ENCODE assay signal across 23 cellular contexts in the genomic region with DNA sequence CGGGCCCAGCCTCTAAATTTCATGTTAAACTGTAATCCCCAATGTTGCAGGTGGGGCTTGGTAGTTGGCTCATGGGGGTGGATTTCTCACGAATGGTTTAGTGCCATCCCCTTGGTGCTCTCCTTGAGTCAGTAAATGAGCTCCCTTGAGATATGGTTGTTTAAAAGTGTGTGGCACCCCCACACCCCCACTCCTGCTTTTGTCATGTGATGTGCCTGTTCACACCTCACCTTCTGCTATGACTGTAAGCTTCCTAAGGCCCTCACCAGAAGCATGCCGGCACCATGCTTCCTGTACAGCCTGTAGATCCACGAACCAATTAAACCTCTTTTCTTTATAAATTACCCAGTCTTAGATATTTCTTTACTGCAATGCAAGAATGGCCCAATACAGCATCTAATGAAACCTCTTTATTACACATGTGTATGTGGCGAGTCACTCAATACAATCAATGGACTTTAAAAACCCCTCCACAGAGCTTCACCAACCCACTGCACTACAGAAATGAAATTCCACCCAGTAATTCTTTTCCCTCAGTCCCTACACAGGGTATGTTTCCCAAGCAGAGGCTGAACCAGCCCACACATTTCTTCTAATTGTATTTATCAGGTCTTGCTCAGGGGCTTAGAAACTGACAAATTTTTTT. TPM values are rescaled to one million over a fixed set of nuclear protein-coding genes. Genes with fewer than 3 reads are reported as not detected.
DNase-seq lines count a peak whose midpoint lies in the region; ATAC-seq, FAIRE-seq and TF ChIP-seq lines count a peak whose summit lies in the region.
"Had no signal": no experiment of that assay in that cellular context is flagged by ENCODE, and none has a peak within 500 bp of the region (broad histone marks: within the 10 kb centered on the region; RNA-seq: fewer than 3 reads in every experiment).

No MANE protein-coding gene starts in this region.

- no peak for TF ChIP-seq EP300 in GM12878 (IDR thresholded peaks at IDR 0.05; ENCODE audit: borderline replicate concordance in 1 of 2, control insufficient read depth in 1 of 2, low read depth in 2 of 2, low read length in 2 of 2)

- no peaks in the 10 kb centered on the region for H3K9me3 Mint-ChIP-seq in activated naive CD4-positive, alpha-beta T cell treated with anti-CD3 and anti-CD28 coated beads for 36 hours
- no peaks in the 10 kb centered on the region for H3K9me3 Mint-ChIP-seq in activated naive CD4-positive, alpha-beta T cell treated with anti-CD3 and anti-CD28 coated beads, Interleukin-2, amount 10 ng/mL, durations not matched to agents 7 days and 5 days
- H3K9me3 Mint-ChIP-seq in IgD-negative memory B cell: peaks cover 0 to 4% (median 0%) of the 10 kb centered on the region in 3 donors
- no peaks in the 10 kb centered on the region for H3K9me3 Mint-ChIP-seq in stimulated activated naive CD8-positive, alpha-beta T cell treated with anti-CD3 and anti-CD28 coated beads, Interleukin-15, Interleukin-2, amounts not matched to agents 100 ng/mL and 50 ng/mL, for 24 hours
- no peaks in the 10 kb centered on the region for H3K9me3 Mint-ChIP-seq in nephron progenitor cell
- H3K9me3 Mint-ChIP-seq: CD4-positive, alpha-beta memory T cell; naive thymus-derived CD8-positive, alpha-beta T cell had no signal

- TF ChIP-seq POLR2A in GM12878 (IDR thresholded peaks at IDR 0.05; ENCODE audit: low read depth, low read length): no peak

- H3K4me2 ChIP-seq in GM12878 (ENCODE audit: control insufficient read depth, insufficient read depth) (peak overlapping the region; percentile 35), Karpas-422 (ENCODE audit: low read depth, low read length, poor library complexity, severe bottlenecking) (no peak overlapping the region)

- WGBS in GM12878 (ENCODE audit: insufficient coverage, insufficient replicate concordance, low lambda C conversion rate, missing lambda C conversion rate): 10% methylated on average over 5 of the region's 5 CpGs

- intact Hi-C loops in activated naive CD4-positive, alpha-beta T cell treated with anti-CD3 and anti-CD28 coated beads for 36 hours (cut with micrococcal nuclease): no loop called here
- intact Hi-C loops in GM12878 (cut with micrococcal nuclease; ENCODE audit: unreplicated experiment): loop anchor here (2.0 kb wide), 1 partner anchor 47 kb away; the partner anchor contains the start of gene WDFY1

- in situ Hi-C loops in GM12878 (cut with MboI): no loop called here

- H3K4me1 Mint-ChIP-seq in activated naive CD4-positive, alpha-beta T cell treated with anti-CD3 and anti-CD28 coated beads for 36 hours (ENCODE audit: low read depth): peaks cover 11% of the 10 kb centered on the region
- H3K4me1 Mint-ChIP-seq in activated naive CD4-positive, alpha-beta T cell treated with anti-CD3 and anti-CD28 coated beads, Interleukin-2, amount 10 ng/mL, durations not matched to agents 7 days and 5 days: peaks cover 19% of the 10 kb centered on the region
- H3K4me1 Mint-ChIP-seq in IgD-negative memory B cell (peaks cover 43 to 56% (median 53%) of the 10 kb centered on the region in 3 donors), nephron progenitor cell (peaks cover 8% of the 10 kb centered on the region)
- H3K4me1 Mint-ChIP-seq in stimulated activated naive CD8-positive, alpha-beta T cell treated with anti-CD3 and anti-CD28 coated beads, Interleukin-15, Interleukin-2, amounts not matched to agents 100 ng/mL and 50 ng/mL, for 24 hours (ENCODE audit: low read depth): peaks cover 27% of the 10 kb centered on the region

- no peaks in the 10 kb centered on the region for H3K27me3 ChIP-seq in GM12878 (replicated peaks in 1 of 2; ENCODE audit: control insufficient read depth in 2 of 2, insufficient read depth in 2 of 2, low read length in 1 of 2)
- H3K27me3 ChIP-seq in Karpas-422 (ENCODE audit: low read length): no peaks in the 10 kb centered on the region
- H3K27me3 ChIP-seq: gastrocnemius medialis had no signal

- RAD21 ChIA-PET in GM12878 (lab: Charles Lee; ENCODE audit: unreplicated experiment): interaction anchor here (1.0 to 3.7 kb wide), 6 partner anchors 41 to 137 kb away, joined by 4 to 17 read pairs (median 4); no protein-coding TSS in a partner anchor

- H3K4me3 ChIP-seq in GM12878 (no peak overlapping the region), Karpas-422 (ENCODE audit: low read length) (no peak overlapping the region)
- H3K4me3 ChIP-seq: gastrocnemius medialis had no signal

- no peak overlapping the region for H3K4me3 Mint-ChIP-seq in activated naive CD4-positive, alpha-beta T cell treated with anti-CD3 and anti-CD28 coated beads for 36 hours
- no peak overlapping the region for H3K4me3 Mint-ChIP-seq in activated naive CD4-positive, alpha-beta T cell treated with anti-CD3 and anti-CD28 coated beads, Interleukin-2, amount 10 ng/mL, durations not matched to agents 7 days and 5 days
- peak overlapping the region in 3 of 4 donors; percentile 61 to 82 (median 74) for H3K4me3 Mint-ChIP-seq in IgD-negative memory B cell
- no peak overlapping the region for H3K4me3 Mint-ChIP-seq in stimulated activated naive CD8-positive, alpha-beta T cell treated with anti-CD3 and anti-CD28 coated beads, Interleukin-15, Interleukin-2, amounts not matched to agents 100 ng/mL and 50 ng/mL, for 24 hours
- no peak overlapping the region for H3K4me3 Mint-ChIP-seq in nephron progenitor cell

- no peak for FAIRE-seq in GM12878 (lab: Jason Lieb, UNC)
- FAIRE-seq: H1, kidney had no signal

- no peak overlapping the region for H3K27ac Mint-ChIP-seq in activated naive CD4-positive, alpha-beta T cell treated with anti-CD3 and anti-CD28 coated beads for 36 hours
- H3K27ac Mint-ChIP-seq in activated naive CD4-positive, alpha-beta T cell treated with anti-CD3 and anti-CD28 coated beads, Interleukin-2, amount 10 ng/mL, durations not matched to agents 7 days and 5 days: no peak overlapping the region
- peak overlapping the region; percentile 89 to 99 (median 96) for H3K27ac Mint-ChIP-seq in IgD-negative memory B cell
- peak overlapping the region; percentile 41 for H3K27ac Mint-ChIP-seq in stimulated activated naive CD8-positive, alpha-beta T cell treated with anti-CD3 and anti-CD28 coated beads, Interleukin-15, Interleukin-2, amounts not matched to agents 100 ng/mL and 50 ng/mL, for 24 hours
- H3K27ac Mint-ChIP-seq in nephron progenitor cell: no peak overlapping the region

- TF ChIP-seq RAD21 in GM12878 (IDR thresholded peaks at IDR 0.05; ENCODE audit: insufficient read depth, low read depth, low read length): no peak

- peak; percentile 16 for DNase-seq in activated naive CD4-positive, alpha-beta T cell treated with anti-CD3 and anti-CD28 coated beads for 36 hours
- DNase-seq in activated naive CD4-positive, alpha-beta T cell treated with anti-CD3 and anti-CD28 coated beads, Interleukin-2, amount 10 ng/mL, durations not matched to agents 7 days and 5 days: no peak
- no peak for DNase-seq in GM12878 (ENCODE audit: low read depth, low spot score)
- no peak for DNase-seq in Karpas-422
- no peak for DNase-seq in nephron progenitor cell
- DNase-seq: ACHN; amygdala; caudate nucleus; CD4-positive, alpha-beta memory T cell; DMS53; gastrocnemius medialis; kidney; mammary epithelial cell; naive thymus-derived CD8-positive, alpha-beta T cell; NCI-H1048; NCI-H2029 treated with DMSO at 0.1 percent for 48 hours; posterior cingulate gyrus; stimulated activated CD4-positive, alpha-beta T cell treated with anti-CD3 and anti-CD28 coated beads, Interleukin-2, amount 100 ng/mL, for 48 hours; substantia nigra had no signal

- SMC1A ChIA-PET in GM12878 (lab: Charles Lee; ENCODE audit: uncharacterized antibody, unreplicated experiment): interaction anchor here (0.7 to 3.0 kb wide), 8 partner anchors 36 to 63 kb away, joined by 3 to 19 read pairs (median 4); no protein-coding TSS in a partner anchor

- H3K9me2 ChIP-seq in Karpas-422 (replicated peaks; ENCODE audit: insufficient read depth, low read length): no peaks in the 10 kb centered on the region

- H3K27me3 Mint-ChIP-seq in activated naive CD4-positive, alpha-beta T cell treated with anti-CD3 and anti-CD28 coated beads for 36 hours (ENCODE audit: low read depth): no peaks in the 10 kb centered on the region
- H3K27me3 Mint-ChIP-seq in activated naive CD4-positive, alpha-beta T cell treated with anti-CD3 and anti-CD28 coated beads, Interleukin-2, amount 10 ng/mL, durations not matched to agents 7 days and 5 days: no peaks in the 10 kb centered on the region
- H3K27me3 Mint-ChIP-seq in IgD-negative memory B cell (no peaks in the 10 kb centered on the region), nephron progenitor cell (ENCODE audit: low read depth, poor library complexity) (no peaks in the 10 kb centered on the region)
- H3K27me3 Mint-ChIP-seq in stimulated activated naive CD8-positive, alpha-beta T cell treated with anti-CD3 and anti-CD28 coated beads, Interleukin-15, Interleukin-2, amounts not matched to agents 100 ng/mL and 50 ng/mL, for 24 hours: no peaks in the 10 kb centered on the region
- H3K27me3 Mint-ChIP-seq: CD4-positive, alpha-beta memory T cell; naive thymus-derived CD8-positive, alpha-beta T cell had no signal

- TF ChIP-seq CTCF in GM12878 (IDR thresholded peaks at IDR 0.05 in 2 of 3, conservative IDR thresholded peaks at IDR 0.05 in 1 of 3; ENCODE audit: control insufficient read depth in 2 of 3, extremely low read depth in 1 of 3, insufficient read depth in 1 of 3, low read depth in 3 of 3, low read length in 3 of 3): no peak
- no peak for TF ChIP-seq CTCF in nephron progenitor cell (IDR thresholded peaks at IDR 0.05)

- H3K36me3 ChIP-seq in GM12878 (ENCODE audit: control insufficient read depth in 2 of 2, insufficient read depth in 2 of 2, low read length in 1 of 2) (peaks cover 0 to 13% of the 10 kb centered on the region in 2 experiments; a peak in 2 of 4 replicates), Karpas-422 (ENCODE audit: insufficient read depth, low read length) (no peaks in the 10 kb centered on the region)

- no peaks in the 10 kb centered on the region; the same call in 1 of the 2 replicates for H3K79me2 ChIP-seq in GM12878 (ENCODE audit: control insufficient read depth, insufficient read depth, low read length)
- no peaks in the 10 kb centered on the region for H3K79me2 ChIP-seq in Karpas-422 (ENCODE audit: low read length)

- peak; percentile 4; the same call in 2 of the 3 replicates for ATAC-seq in GM12878
- no peak for ATAC-seq in HG02852 (IDR thresholded peaks at IDR 0.05; ENCODE audit: unreplicated experiment)
- ATAC-seq: gastrocnemius medialis; naive thymus-derived CD8-positive, alpha-beta T cell had no signal

- H4K20me1 ChIP-seq in GM12878 (ENCODE audit: control insufficient read depth, insufficient read depth) (no peaks in the 10 kb centered on the region; the same call in 1 of the 2 replicates), Karpas-422 (ENCODE audit: insufficient read depth, low read depth, low read length) (no peaks in the 10 kb centered on the region)

- no peak overlapping the region for H2AFZ ChIP-seq in GM12878 (ENCODE audit: control insufficient read depth, low read depth, low read length)
- H2AFZ ChIP-seq in Karpas-422 (ENCODE audit: low read length): no peak overlapping the region

- H3K9ac ChIP-seq in GM12878 (ENCODE audit: control insufficient read depth, insufficient read depth, low read length) (no peak overlapping the region), Karpas-422 (ENCODE audit: low read length) (no peak overlapping the region)

- POLR2A ChIA-PET in GM12878 (lab: Charles Lee): interaction anchor here (0.6 to 2.0 kb wide), 3 partner anchors 18 to 72 kb away, joined by 3 to 8 read pairs (median 5); no protein-coding TSS in a partner anchor

- peaks cover 1% of the 10 kb centered on the region; the same call in 2 of the 3 replicates for H3K9me3 ChIP-seq in GM12878 (replicated peaks; ENCODE audit: control insufficient read depth, insufficient read depth, low read length)
- no peaks in the 10 kb centered on the region for H3K9me3 ChIP-seq in Karpas-422 (ENCODE audit: low read length)
- H3K9me3 ChIP-seq: gastrocnemius medialis had no signal

- CTCF ChIA-PET in activated naive CD4-positive, alpha-beta T cell treated with anti-CD3 and anti-CD28 coated beads for 36 hours (lab: Charles Lee): no interaction called here
- CTCF ChIA-PET in activated naive CD4-positive, alpha-beta T cell treated with anti-CD3 and anti-CD28 coated beads, Interleukin-2, amount 10 ng/mL, durations not matched to agents 7 days and 5 days (lab: Charles Lee): interaction anchor here (0.8 kb wide), 1 partner anchor 45 kb away, joined by 3 read pairs; no protein-coding TSS in a partner anchor
- CTCF ChIA-PET in GM12878 (lab: Yijun Ruan, JAX): interaction anchor here (0.7 to 1.3 kb wide), 4 partner anchors 58 to 137 kb away, joined by 3 to 4 read pairs (median 4); no protein-coding TSS in a partner anchor

- no TSS peak for BruUV-seq in GM12878 (replicated peaks; lab: Mats Ljungman, UMichigan)

- H3K4me1 ChIP-seq in GM12878 (ENCODE audit: control insufficient read depth, insufficient read depth, low read length): peaks cover 45% of the 10 kb centered on the region
- H3K4me1 ChIP-seq in Karpas-422 (ENCODE audit: low read length): peaks cover 17% of the 10 kb centered on the region
- H3K4me1 ChIP-seq: gastrocnemius medialis had no signal

- H3K36me3 Mint-ChIP-seq in activated naive CD4-positive, alpha-beta T cell treated with anti-CD3 and anti-CD28 coated beads for 36 hours (ENCODE audit: low read depth): peaks cover 30% of the 10 kb centered on the region
- peaks cover 50% of the 10 kb centered on the region for H3K36me3 Mint-ChIP-seq in activated naive CD4-positive, alpha-beta T cell treated with anti-CD3 and anti-CD28 coated beads, Interleukin-2, amount 10 ng/mL, durations not matched to agents 7 days and 5 days
- H3K36me3 Mint-ChIP-seq in IgD-negative memory B cell: peaks cover under 1% of the 10 kb centered on the region
- peaks cover 52% of the 10 kb centered on the region for H3K36me3 Mint-ChIP-seq in stimulated activated naive CD8-positive, alpha-beta T cell treated with anti-CD3 and anti-CD28 coated beads, Interleukin-15, Interleukin-2, amounts not matched to agents 100 ng/mL and 50 ng/mL, for 24 hours (ENCODE audit: low read depth)
- peaks cover 38% of the 10 kb centered on the region for H3K36me3 Mint-ChIP-seq in nephron progenitor cell (ENCODE audit: low read depth)

- peak overlapping the region; percentile 82 for H3K27ac ChIP-seq in GM12878 (ENCODE audit: control insufficient read depth, insufficient read depth)
- no peak overlapping the region for H3K27ac ChIP-seq in Karpas-422 (ENCODE audit: low read length)
- H3K27ac ChIP-seq: gastrocnemius medialis had no signal

RNA-seq across cellular contexts. Expression of gene WDFY1, which starts 47.3 kb away (rescaled TPM):
- total RNA-seq in activated naive CD4-positive, alpha-beta T cell treated with anti-CD3 and anti-CD28 coated beads for 36 hours: 10 to 100 TPM; 39.4 to 39.9 TPM
- 36.1 TPM for polyA plus RNA-seq in IgD-negative memory B cell
- total RNA-seq in GM12878 (2013; cell fraction: nucleolus; rRNA removed): 74.7 and 94.2 TPM in 2 replicates
- 16.7 and 17.0 TPM in 2 replicates for total RNA-seq in GM12878 (2014; rRNA removed)
- total RNA-seq in GM12878 (2014; rRNA removed; fragmentation: Illumina TruSeq; extraction: Trizol): 13.2 and 14.3 TPM in 2 replicates
- 10.5 and 10.9 TPM in 2 replicates for total RNA-seq in GM12878 (2021)
- polyA plus RNA-seq in GM12878 (2011; ENCODE audit: low read depth): 23.3 TPM
- 28.1 and 36.3 TPM in 2 replicates for polyA plus RNA-seq in GM12878 (2011; rRNA removed)
- polyA plus RNA-seq in GM12878 (2011; cell fraction: cytosol; rRNA removed): 19.1 and 23.9 TPM in 2 replicates
- polyA plus RNA-seq in GM12878 (2011; cell fraction: nucleus; rRNA removed): 37.0 and 38.2 TPM in 2 replicates
- 31.3 and 31.7 TPM in 2 replicates for polyA plus RNA-seq in GM12878 (2012)
- 11.9 and 14.3 TPM in 2 replicates for polyA plus RNA-seq in GM12878 (2014; fragmentation: Illumina TruSeq; extraction: Trizol)
- 1 to 10 TPM; 2.9 to 4.6 TPM for polyA plus RNA-seq in GM12878 (2014; fragmentation: Nextera tagmentation; extraction: Ambion mirVana)
- 9.8 and 11.1 TPM in 2 replicates for polyA plus RNA-seq in GM12878 (2014; rRNA removed)
- 10 to 100 TPM; 20.3 to 22.0 TPM for polyA plus RNA-seq in GM12878 (2016; fragmentation: Nextera tagmentation; extraction: Ambion mirVana)
- 91.4 and 121 TPM in 2 replicates for polyA minus RNA-seq in GM12878 (2011; rRNA and poly(A)+ RNA removed)
- 10.2 and 11.4 TPM in 2 replicates for polyA minus RNA-seq in GM12878 (2011; cell fraction: cytosol; rRNA and poly(A)+ RNA removed)
- polyA minus RNA-seq in GM12878 (2011; cell fraction: nucleus; rRNA and poly(A)+ RNA removed): 36.8 and 53.6 TPM in 2 replicates
- total RNA-seq in Karpas-422 (2014; rRNA removed; shearing (Covaris generic); ENCODE audit: low replicate concordance): 21.9 and 34.7 TPM in 2 replicates

RNA-seq across cellular contexts. Expression of gene MRPL44, which starts 59.5 kb away (rescaled TPM):
- 10 to 100 TPM; 39.1 to 41.3 TPM for total RNA-seq in activated naive CD4-positive, alpha-beta T cell treated with anti-CD3 and anti-CD28 coated beads for 36 hours
- 39.8 TPM for polyA plus RNA-seq in IgD-negative memory B cell
- 10.5 and 11.2 TPM in 2 replicates for total RNA-seq in GM12878 (2013; cell fraction: nucleolus; rRNA removed)
- 39.5 and 43.2 TPM in 2 replicates for total RNA-seq in GM12878 (2014; rRNA removed)
- 39.8 and 44.3 TPM in 2 replicates for total RNA-seq in GM12878 (2014; rRNA removed; fragmentation: Illumina TruSeq; extraction: Trizol)
- total RNA-seq in GM12878 (2021): 28.9 and 30.6 TPM in 2 replicates
- polyA plus RNA-seq in GM12878 (2011; ENCODE audit: low read depth): 28.9 TPM
- 29.7 and 36.8 TPM in 2 replicates for polyA plus RNA-seq in GM12878 (2011; rRNA removed)
- polyA plus RNA-seq in GM12878 (2011; cell fraction: cytosol; rRNA removed): 25.2 and 28.7 TPM in 2 replicates
- polyA plus RNA-seq in GM12878 (2011; cell fraction: nucleus; rRNA removed): 8.0 and 12.3 TPM in 2 replicates
- 23.1 and 30.3 TPM in 2 replicates for polyA plus RNA-seq in GM12878 (2012)
- 38.7 and 40.9 TPM in 2 replicates for polyA plus RNA-seq in GM12878 (2014; fragmentation: Illumina TruSeq; extraction: Trizol)
- 10 to 100 TPM; 18.3 to 22.0 TPM for polyA plus RNA-seq in GM12878 (2014; fragmentation: Nextera tagmentation; extraction: Ambion mirVana)
- 34.6 and 36.2 TPM in 2 replicates for polyA plus RNA-seq in GM12878 (2014; rRNA removed)
- polyA plus RNA-seq in GM12878 (2016; fragmentation: Nextera tagmentation; extraction: Ambion mirVana): 10 to 100 TPM; 39.9 to 42.6 TPM
- polyA minus RNA-seq in GM12878 (2011; rRNA and poly(A)+ RNA removed): 6.9 and 9.1 TPM in 2 replicates
- 7.7 and 13.1 TPM in 2 replicates for polyA minus RNA-seq in GM12878 (2011; cell fraction: cytosol; rRNA and poly(A)+ RNA removed)
- polyA minus RNA-seq in GM12878 (2011; cell fraction: nucleus; rRNA and poly(A)+ RNA removed): 5.2 and 7.7 TPM in 2 replicates
- total RNA-seq in Karpas-422 (2014; rRNA removed; shearing (Covaris generic); ENCODE audit: low replicate concordance): 26.8 and 34.9 TPM in 2 replicates

Comparison
In these comparisons a context has a peak if more than half of its experiments do, and no peak if none do; other contexts are left out.
1. H3K27ac Mint-ChIP-seq: peak in IgD-negative memory B cell (3 of 3) and stimulated activated naive CD8-positive, alpha-beta T cell treated with anti-CD3 and anti-CD28 coated beads, Interleukin-15, Interleukin-2, amounts not matched to agents 100 ng/mL and 50 ng/mL, for 24 hours (single experiment); none in activated naive CD4-positive, alpha-beta T cell treated with anti-CD3 and anti-CD28 coated beads for 36 hours (single experiment), activated naive CD4-positive, alpha-beta T cell treated with anti-CD3 and anti-CD28 coated beads, Interleukin-2, amount 10 ng/mL, durations not matched to agents 7 days and 5 days (single experiment) and nephron progenitor cell (single experiment).
2. H3K4me3 Mint-ChIP-seq: peak in IgD-negative memory B cell (3 of 4); none in activated naive CD4-positive, alpha-beta T cell treated with anti-CD3 and anti-CD28 coated beads for 36 hours (single experiment), activated naive CD4-positive, alpha-beta T cell treated with anti-CD3 and anti-CD28 coated beads, Interleukin-2, amount 10 ng/mL, durations not matched to agents 7 days and 5 days (single experiment), stimulated activated naive CD8-positive, alpha-beta T cell treated with anti-CD3 and anti-CD28 coated beads, Interleukin-15, Interleukin-2, amounts not matched to agents 100 ng/mL and 50 ng/mL, for 24 hours (single experiment) and nephron progenitor cell (single experiment).